In the genomic region with DNA sequence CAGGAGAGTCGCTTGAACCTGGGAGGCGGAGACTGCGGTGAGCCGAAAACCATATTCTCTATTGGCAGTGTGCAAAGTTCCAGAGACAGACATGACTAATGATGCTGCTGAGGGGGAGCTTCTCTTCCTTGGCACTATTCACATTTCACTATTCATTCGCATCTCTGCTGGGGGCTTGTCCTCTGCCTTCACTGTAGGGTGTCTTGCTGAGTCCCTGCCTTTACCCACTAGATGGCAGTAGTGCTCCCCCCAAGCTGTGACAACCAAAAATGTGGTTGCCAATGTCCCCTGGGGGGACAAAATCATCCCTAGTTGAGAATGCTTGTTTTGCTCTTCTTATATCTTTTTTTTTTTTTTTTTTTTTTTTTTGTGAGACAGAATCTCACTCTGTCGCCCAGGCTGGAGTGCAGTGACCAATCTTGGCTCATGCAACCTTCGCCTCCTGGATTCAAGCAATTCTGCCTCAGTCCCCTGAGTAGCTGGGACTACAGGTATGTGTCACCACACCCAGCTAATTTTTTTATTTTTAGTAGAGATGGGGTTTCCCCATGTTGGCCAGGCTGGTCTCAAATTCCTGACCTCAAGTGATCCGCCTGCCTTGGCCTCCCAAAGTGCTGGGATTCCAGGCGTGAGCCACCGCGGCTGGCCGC, we compare ENCODE assay signal across 1 cellular context.
A peak's percentile ranks its signal among the peaks of the same experiment; 100 is the strongest.
TF ChIP-seq lines count a peak whose summit lies in the region.
"Not testable (repeated sequence)": the region's sequence is repeated elsewhere in the genome, so short reads cannot be mapped to it uniquely, and the experiment has no call there.

No MANE protein-coding gene starts in this region.

TF ChIP-seq in K562, 482 proteins besides CTCF, POLR2A, EP300 and RAD21 (continued from another document):
- TF ChIP-seq, protein P1, sequence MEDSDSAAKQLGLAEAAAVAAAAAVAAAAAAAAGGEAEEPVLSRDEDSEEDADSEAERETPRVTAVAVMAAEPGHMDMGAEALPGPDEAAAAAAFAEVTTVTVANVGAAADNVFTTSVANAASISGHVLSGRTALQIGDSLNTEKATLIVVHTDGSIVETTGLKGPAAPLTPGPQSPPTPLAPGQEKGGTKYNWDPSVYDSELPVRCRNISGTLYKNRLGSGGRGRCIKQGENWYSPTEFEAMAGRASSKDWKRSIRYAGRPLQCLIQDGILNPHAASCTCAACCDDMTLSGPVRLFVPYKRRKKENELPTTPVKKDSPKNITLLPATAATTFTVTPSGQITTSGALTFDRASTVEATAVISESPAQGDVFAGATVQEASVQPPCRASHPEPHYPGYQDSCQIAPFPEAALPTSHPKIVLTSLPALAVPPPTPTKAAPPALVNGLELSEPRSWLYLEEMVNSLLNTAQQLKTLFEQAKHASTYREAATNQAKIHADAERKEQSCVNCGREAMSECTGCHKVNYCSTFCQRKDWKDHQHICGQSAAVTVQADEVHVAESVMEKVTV (CRISPR knock-in tag; IDR thresholded peaks at IDR 0.05): peak; percentile 82
- TF ChIP-seq, protein P2, sequence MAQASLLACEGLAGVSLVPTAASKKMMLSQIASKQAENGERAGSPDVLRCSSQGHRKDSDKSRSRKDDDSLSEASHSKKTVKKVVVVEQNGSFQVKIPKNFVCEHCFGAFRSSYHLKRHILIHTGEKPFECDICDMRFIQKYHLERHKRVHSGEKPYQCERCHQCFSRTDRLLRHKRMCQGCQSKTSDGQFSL (CRISPR knock-in tag; IDR thresholded peaks at IDR 0.05): not testable (repeated sequence)
- TF ChIP-seq, protein P2 (tag; IDR thresholded peaks at IDR 0.05): 0 out of 4 replicates have a peak, but pooled peaks of 1 of the 2 experiments have one; percentile 23
- TF ChIP-seq DPF2 (IDR thresholded peaks at IDR 0.05) (0 out of 2 replicates have a peak, but pooled peaks have one; percentile 34), XRCC5 (IDR thresholded peaks at IDR 0.05; ENCODE audit: low read depth, low read length) (0 out of 2 replicates have a peak, but pooled peaks have one; percentile 23), MYC (IDR thresholded peaks at IDR 0.05; ENCODE audit: low read depth, low read length) (peak; percentile 40; the same call in 1 of the 2 replicates), KAT7 (CRISPR knock-in tag; IDR thresholded peaks at IDR 0.05; ENCODE audit: borderline replicate concordance) (0 out of 2 replicates have a peak, but pooled peaks have one; percentile 58), MAZ (CRISPR knock-in tag; conservative IDR thresholded peaks at IDR 0.05 in 1 of 2, IDR thresholded peaks at IDR 0.05 in 1 of 2) (peak in 1 of 2 experiments; percentile 49; a peak in 2 of 4 replicates), BHLHE40 (IDR thresholded peaks at IDR 0.05; ENCODE audit: low read length) (peak; percentile 26; the same call in 1 of the 2 replicates), NFE2 (IDR thresholded peaks at IDR 0.05; ENCODE audit: low read depth) (0 out of 2 replicates have a peak, but pooled peaks have one; percentile 10), STAG1 (CRISPR knock-in tag; IDR thresholded peaks at IDR 0.05; ENCODE audit: borderline replicate concordance) (peak; percentile 76; the same call in 1 of the 2 replicates), LCOR (CRISPR knock-in tag; IDR thresholded peaks at IDR 0.05) (peak; percentile 64; the same call in 1 of the 2 replicates), ARID2 (IDR thresholded peaks at IDR 0.05) (peak; percentile 82), TEAD4 (IDR thresholded peaks at IDR 0.05; ENCODE audit: low read length) (peak; percentile 23; the same call in 1 of the 2 replicates)
- TF ChIP-seq MYC (CRISPR knock-in tag; IDR thresholded peaks at IDR 0.05; ENCODE audit: borderline replicate concordance, low read depth); TEAD4 (CRISPR knock-in tag; IDR thresholded peaks at IDR 0.05; ENCODE audit: borderline replicate concordance): not testable (repeated sequence)
- TF ChIP-seq, protein P3, sequence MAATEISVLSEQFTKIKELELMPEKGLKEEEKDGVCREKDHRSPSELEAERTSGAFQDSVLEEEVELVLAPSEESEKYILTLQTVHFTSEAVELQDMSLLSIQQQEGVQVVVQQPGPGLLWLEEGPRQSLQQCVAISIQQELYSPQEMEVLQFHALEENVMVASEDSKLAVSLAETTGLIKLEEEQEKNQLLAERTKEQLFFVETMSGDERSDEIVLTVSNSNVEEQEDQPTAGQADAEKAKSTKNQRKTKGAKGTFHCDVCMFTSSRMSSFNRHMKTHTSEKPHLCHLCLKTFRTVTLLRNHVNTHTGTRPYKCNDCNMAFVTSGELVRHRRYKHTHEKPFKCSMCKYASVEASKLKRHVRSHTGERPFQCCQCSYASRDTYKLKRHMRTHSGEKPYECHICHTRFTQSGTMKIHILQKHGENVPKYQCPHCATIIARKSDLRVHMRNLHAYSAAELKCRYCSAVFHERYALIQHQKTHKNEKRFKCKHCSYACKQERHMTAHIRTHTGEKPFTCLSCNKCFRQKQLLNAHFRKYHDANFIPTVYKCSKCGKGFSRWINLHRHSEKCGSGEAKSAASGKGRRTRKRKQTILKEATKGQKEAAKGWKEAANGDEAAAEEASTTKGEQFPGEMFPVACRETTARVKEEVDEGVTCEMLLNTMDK (IDR thresholded peaks at IDR 0.05; ENCODE audit: borderline replicate concordance, insufficient read depth, low read depth, low read length, poor library complexity, severe bottlenecking): peak; percentile 45
